In the genomic region with DNA sequence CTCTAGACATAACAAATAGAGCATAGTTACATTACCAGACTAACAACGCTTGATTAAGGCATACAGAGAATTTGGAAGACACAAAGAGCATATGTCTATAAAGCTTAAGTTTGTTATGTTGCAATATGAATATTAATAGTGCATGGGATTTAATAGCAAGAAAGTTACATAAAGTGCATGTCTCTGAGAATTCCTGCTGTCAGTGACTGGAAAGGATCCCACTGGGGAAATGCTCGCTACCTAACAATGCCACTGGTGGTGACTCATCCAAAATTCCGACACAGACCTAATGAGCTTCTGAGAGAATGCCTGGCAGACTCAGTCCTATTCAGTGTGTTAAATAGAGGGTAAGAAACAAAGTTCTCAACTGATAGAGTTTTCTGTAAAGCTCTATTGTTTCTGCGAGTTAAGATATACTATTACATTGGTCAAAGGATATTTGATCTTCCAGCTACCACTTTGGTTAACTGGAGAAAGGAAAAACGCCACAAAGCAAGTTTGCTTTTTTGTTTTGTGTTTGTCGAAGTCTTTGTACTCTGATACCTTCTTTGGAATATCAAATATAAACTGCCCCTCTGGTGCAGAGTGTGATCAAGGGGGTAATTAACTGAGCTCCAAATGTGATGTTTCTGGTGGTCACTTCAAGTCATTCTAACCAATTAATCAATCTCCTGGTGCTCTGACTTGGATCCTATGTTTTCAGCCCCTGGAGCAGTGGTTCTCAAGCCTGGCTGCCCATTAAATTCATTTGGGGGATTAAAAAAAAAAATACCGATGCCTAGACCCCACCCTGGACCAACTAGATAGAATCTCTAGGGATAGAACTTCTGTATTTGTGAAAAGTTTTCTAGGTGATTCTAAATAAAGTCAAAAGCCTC, we compare ENCODE assay signal across 9 cellular contexts.
DNase-seq lines count a peak whose midpoint lies in the region; ATAC-seq and TF ChIP-seq lines count a peak whose summit lies in the region.
"Had no signal": no experiment of that assay in that cellular context is flagged by ENCODE, and none has a peak within 500 bp of the region (broad histone marks: within the 10 kb centered on the region; RNA-seq: fewer than 3 reads in every experiment).

No MANE protein-coding gene starts in this region.

- TF ChIP-seq CTCF in MCF 10A (IDR thresholded peaks at IDR 0.05; ENCODE audit: unreplicated experiment): no peak
- no peak for TF ChIP-seq CTCF in smooth muscle cell (IDR thresholded peaks at IDR 0.05; ENCODE audit: borderline replicate concordance, insufficient read depth, poor library complexity, severe bottlenecking)

- no peaks in the 10 kb centered on the region for H3K36me3 Mint-ChIP-seq in MCF 10A (ENCODE audit: insufficient read depth, unreplicated experiment)

- POLR2A ChIA-PET in MCF 10A (lab: Yijun Ruan, JAX): interaction anchor here (0.7 to 3.3 kb wide), 14 partner anchors 9 to 311 kb away, joined by 3 to 36 read pairs (median 4); no protein-coding TSS in a partner anchor

- DNase-seq in MCF 10A (ENCODE audit: unreplicated experiment): peak; percentile 94
- DNase-seq in iPS-NIHi11 (ENCODE audit: low spot score): peak; percentile 54
- no peak for DNase-seq in smooth muscle cell (lab: John Stamatoyannopoulos, UW; ENCODE audit: unreplicated experiment)
- DNase-seq in UCSD-AML1 (lab: John Stamatoyannopoulos, UW; ENCODE audit: unreplicated experiment): no peak
- DNase-seq in GM19238 (ENCODE audit: insufficient read length, low spot score): no peak
- DNase-seq: stimulated activated CD4-positive, alpha-beta T cell treated with anti-CD3 and anti-CD28 coated beads, Interleukin-12 subunit alpha, Interleukin-12 subunit beta, amount 100 ng/mL, for 4 hours had no signal

- peak overlapping the region; percentile 65 for H3K4me2 ChIP-seq in smooth muscle cell

- H3K9ac ChIP-seq in HUES48 (ENCODE audit: low read depth, low read length) (no peak overlapping the region), smooth muscle cell (ENCODE audit: low read depth) (peak overlapping the region; percentile 57)

- intact Hi-C loops in MCF 10A (cut with micrococcal nuclease): no loop called here

- H4K20me1 ChIP-seq in smooth muscle cell (ENCODE audit: low read depth): no peaks in the 10 kb centered on the region

- H3F3A ChIP-seq in smooth muscle cell (ENCODE audit: low read depth): peaks cover 13% of the 10 kb centered on the region

- no peak overlapping the region for H3K4me3 Mint-ChIP-seq in MCF 10A (ENCODE audit: unreplicated experiment)

- H3K27ac Mint-ChIP-seq in MCF 10A (ENCODE audit: low read depth, unreplicated experiment): peak overlapping the region; percentile 4

- H3K27me3 Mint-ChIP-seq in MCF 10A (ENCODE audit: insufficient read depth, unreplicated experiment): no peaks in the 10 kb centered on the region

- peaks cover 45% of the 10 kb centered on the region for H3K4me1 Mint-ChIP-seq in MCF 10A (ENCODE audit: insufficient read depth, unreplicated experiment)

- WGBS in smooth muscle cell (ENCODE audit: low lambda C conversion rate): 39% methylated on average over 7 of the region's 7 CpGs

- ATAC-seq in activated CD4-positive, CD25-positive, alpha-beta regulatory T cell treated with anti-CD3 and anti-CD28 coated beads, Interleukin-2, amount 50 U/mL, for 24 hours: no peak
- ATAC-seq in HG02798 (IDR thresholded peaks at IDR 0.05; ENCODE audit: poor library complexity, unreplicated experiment): no peak

- peak overlapping the region; percentile 46 for H2AFZ ChIP-seq in smooth muscle cell (ENCODE audit: low read depth)

- H3K79me2 ChIP-seq in smooth muscle cell (ENCODE audit: low read depth): no peaks in the 10 kb centered on the region

- CTCF ChIA-PET in MCF 10A (lab: Yijun Ruan, JAX): interaction anchor here (0.5 to 2.1 kb wide), 9 partner anchors 18 to 1454 kb away, joined by 3 to 6 read pairs (median 4); no protein-coding TSS in a partner anchor

- no peaks in the 10 kb centered on the region for H3K9me3 Mint-ChIP-seq in MCF 10A (ENCODE audit: unreplicated experiment)

- peak overlapping the region; percentile 76 for H3K27ac ChIP-seq in HUES48 (ENCODE audit: low read depth, low read length)
- H3K27ac ChIP-seq in smooth muscle cell (ENCODE audit: low read depth): peak overlapping the region; percentile 90

- H3K4me3 ChIP-seq in HUES48 (ENCODE audit: low read depth, low read length): no peak overlapping the region
- no peak overlapping the region for H3K4me3 ChIP-seq in smooth muscle cell

- H3K36me3 ChIP-seq in HUES48 (ENCODE audit: control insufficient read depth, insufficient read depth, low read length) (no peaks in the 10 kb centered on the region), smooth muscle cell (ENCODE audit: low read depth) (no peaks in the 10 kb centered on the region)

- no TSS peak for BruUV-seq in MCF 10A (replicated peaks; lab: Mats Ljungman, UMichigan)

- H3K27me3 ChIP-seq in HUES48 (ENCODE audit: control insufficient read depth, insufficient read depth, low read length) (no peaks in the 10 kb centered on the region), smooth muscle cell (ENCODE audit: low read depth) (no peaks in the 10 kb centered on the region)

- H3K4me1 ChIP-seq in HUES48 (ENCODE audit: control insufficient read depth, insufficient read depth, low read length) (peaks cover 29% of the 10 kb centered on the region), smooth muscle cell (ENCODE audit: low read depth) (peaks cover 28% of the 10 kb centered on the region)

- H3K9me3 ChIP-seq in HUES48 (ENCODE audit: control insufficient read depth, insufficient read depth, low read length) (no peaks in the 10 kb centered on the region), smooth muscle cell (replicated peaks; ENCODE audit: low read depth) (no peaks in the 10 kb centered on the region)

Comparison
In these comparisons a context has a peak if more than half of its experiments do, and no peak if none do; other contexts are left out.
1. DNase-seq: peak in MCF 10A (single experiment) and iPS-NIHi11 (single experiment); none in smooth muscle cell (single experiment), UCSD-AML1 (single experiment) and GM19238 (single experiment).